In the genomic region with DNA sequence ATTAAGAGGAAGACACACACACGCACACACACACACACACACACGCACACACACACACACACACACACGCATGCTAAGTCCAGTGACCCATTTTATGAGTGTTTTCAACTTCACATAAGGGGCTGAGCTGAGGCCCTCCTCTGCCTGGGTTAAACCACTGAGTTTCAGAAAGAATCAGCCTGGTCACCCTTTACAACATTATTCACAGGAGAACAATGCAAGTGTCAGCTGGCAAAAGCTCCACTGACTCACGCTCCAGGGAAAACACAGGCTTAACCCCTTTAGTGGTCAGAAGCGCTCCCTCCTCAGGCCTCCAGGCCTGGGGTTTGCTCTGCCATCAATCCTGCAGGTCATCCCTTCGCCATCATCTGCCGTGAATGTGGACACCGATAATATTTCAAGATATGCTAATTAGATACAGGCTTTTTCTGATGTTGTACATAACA, we compare ENCODE assay signal across 9 cellular contexts. TPM values are rescaled to one million over a fixed set of nuclear protein-coding genes. Genes with fewer than 3 reads are reported as not detected.
DNase-seq lines count a peak whose midpoint lies in the region; ATAC-seq and TF ChIP-seq lines count a peak whose summit lies in the region.
"Had no signal": no experiment of that assay in that cellular context is flagged by ENCODE, and none has a peak within 500 bp of the region (broad histone marks: within the 10 kb centered on the region; RNA-seq: fewer than 3 reads in every experiment).

No MANE protein-coding gene starts in this region.

- no peak overlapping the region for H3K4me3 Mint-ChIP-seq in WTC11

- intact Hi-C loops in testis (cut with DNase I; ENCODE audit: low total_unique reads): no loop called here

- no peaks in the 10 kb centered on the region for H3K9me3 Mint-ChIP-seq in WTC11

- ATAC-seq in lung (ENCODE audit: insufficient read depth, low FRiP score): peak; percentile 66
- ATAC-seq in WTC11: no peak
- ATAC-seq in GM19397 (IDR thresholded peaks at IDR 0.05; ENCODE audit: unreplicated experiment): no peak

- H3K36me3 ChIP-seq in lung (ENCODE audit: control insufficient read depth in 2 of 2, insufficient read depth in 2 of 2, low read length in 2 of 2): peaks cover 8 to 47% of the 10 kb centered on the region in 2 donors
- H3K36me3 ChIP-seq in testis (ENCODE audit: low read depth, missing control alignments): no peaks in the 10 kb centered on the region

- H3K36me3 Mint-ChIP-seq in WTC11: no peaks in the 10 kb centered on the region; the same call in 1 of the 2 replicates

- no peak for TF ChIP-seq POLR2A in testis (IDR thresholded peaks at IDR 0.05)

- peak overlapping the region; percentile 24 for H3K4me3 ChIP-seq in coronary artery
- no peak overlapping the region for H3K4me3 ChIP-seq in lung
- H3K4me3 ChIP-seq in testis: no peak overlapping the region

- no peak overlapping the region for H3K27ac Mint-ChIP-seq in WTC11

- TF ChIP-seq CTCF in coronary artery (IDR thresholded peaks at IDR 0.05) (no peak), lung (IDR thresholded peaks at IDR 0.05; ENCODE audit: control extremely low read depth, extremely low read depth) (no peak), testis (IDR thresholded peaks at IDR 0.05) (no peak), WTC11 (IDR thresholded peaks at IDR 0.05) (no peak)

- DNase-seq in HT1080 (ENCODE audit: low read depth) (peak; percentile 92), coronary artery (ENCODE audit: low spot score) (peak; percentile 86), lung (ENCODE audit: low spot score) (peak; percentile 55), testis (peak; percentile 52), WTC11 (ENCODE audit: low spot score) (no peak), AML-193 (lab: John Stamatoyannopoulos, UW) (no peak)
- no peak for DNase-seq in activated CD4-positive, CD25-positive, alpha-beta regulatory T cell (lab: John Stamatoyannopoulos, UW)
- DNase-seq: activated effector memory CD4-positive, alpha-beta T cell treated with Interleukin-2 at 50 U/mL for 16 hours had no signal

- H3K27me3 ChIP-seq in lung (ENCODE audit: control insufficient read depth, insufficient read depth): no peaks in the 10 kb centered on the region
- no peaks in the 10 kb centered on the region for H3K27me3 ChIP-seq in testis

- POLR2A ChIA-PET in WTC11 (lab: Charles Lee): no interaction called here

- no peaks in the 10 kb centered on the region for H3K27me3 Mint-ChIP-seq in WTC11 (ENCODE audit: low read depth)

- peaks cover 27% of the 10 kb centered on the region for H3K4me1 Mint-ChIP-seq in WTC11

- H3K27ac ChIP-seq in coronary artery (peak overlapping the region; percentile 3 to 69), lung (ENCODE audit: low read depth in 1 of 2, low read length in 1 of 2) (peak overlapping the region in 1 of 2 donors; percentile 62), testis (no peak overlapping the region)

- WGBS in lung, 2 donors: 66 to 75% methylated on average over 8 of the region's 8 CpGs
- WGBS in testis, 2 donors: 52 to 54% methylated on average over 8 of the region's 8 CpGs

- CTCF ChIA-PET in WTC11 (lab: Charles Lee): interaction anchor here (0.8 to 1.7 kb wide), 3 partner anchors 9 to 73 kb away, joined by 3 to 5 read pairs (median 5); no protein-coding TSS in a partner anchor

- H3K4me1 ChIP-seq in lung (ENCODE audit: control insufficient read depth in 2 of 2, insufficient read depth in 2 of 2, low read length in 2 of 2) (peaks cover 0 to 3% of the 10 kb centered on the region in 2 donors), testis (peaks cover 7% of the 10 kb centered on the region)

- H3K9me3 ChIP-seq in lung (ENCODE audit: control insufficient read depth in 2 of 2, insufficient read depth in 1 of 2, low read length in 1 of 2) (peaks cover 0 to 3% of the 10 kb centered on the region in 2 donors), testis (no peaks in the 10 kb centered on the region)

TF ChIP-seq in WTC11, 78 proteins besides CTCF, POLR2A, EP300 and RAD21:
- TF ChIP-seq, protein P1, sequence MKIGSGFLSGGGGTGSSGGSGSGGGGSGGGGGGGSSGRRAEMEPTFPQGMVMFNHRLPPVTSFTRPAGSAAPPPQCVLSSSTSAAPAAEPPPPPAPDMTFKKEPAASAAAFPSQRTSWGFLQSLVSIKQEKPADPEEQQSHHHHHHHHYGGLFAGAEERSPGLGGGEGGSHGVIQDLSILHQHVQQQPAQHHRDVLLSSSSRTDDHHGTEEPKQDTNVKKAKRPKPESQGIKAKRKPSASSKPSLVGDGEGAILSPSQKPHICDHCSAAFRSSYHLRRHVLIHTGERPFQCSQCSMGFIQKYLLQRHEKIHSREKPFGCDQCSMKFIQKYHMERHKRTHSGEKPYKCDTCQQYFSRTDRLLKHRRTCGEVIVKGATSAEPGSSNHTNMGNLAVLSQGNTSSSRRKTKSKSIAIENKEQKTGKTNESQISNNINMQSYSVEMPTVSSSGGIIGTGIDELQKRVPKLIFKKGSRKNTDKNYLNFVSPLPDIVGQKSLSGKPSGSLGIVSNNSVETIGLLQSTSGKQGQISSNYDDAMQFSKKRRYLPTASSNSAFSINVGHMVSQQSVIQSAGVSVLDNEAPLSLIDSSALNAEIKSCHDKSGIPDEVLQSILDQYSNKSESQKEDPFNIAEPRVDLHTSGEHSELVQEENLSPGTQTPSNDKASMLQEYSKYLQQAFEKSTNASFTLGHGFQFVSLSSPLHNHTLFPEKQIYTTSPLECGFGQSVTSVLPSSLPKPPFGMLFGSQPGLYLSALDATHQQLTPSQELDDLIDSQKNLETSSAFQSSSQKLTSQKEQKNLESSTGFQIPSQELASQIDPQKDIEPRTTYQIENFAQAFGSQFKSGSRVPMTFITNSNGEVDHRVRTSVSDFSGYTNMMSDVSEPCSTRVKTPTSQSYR (CRISPR knock-in tag; IDR thresholded peaks at IDR 0.05): no peak
- TF ChIP-seq PRRX2 (CRISPR knock-in tag; IDR thresholded peaks at IDR 0.05) (no peak), SMAD3 (CRISPR knock-in tag; IDR thresholded peaks at IDR 0.05; ENCODE audit: borderline replicate concordance) (no peak), SMAD4 (CRISPR knock-in tag; IDR thresholded peaks at IDR 0.05) (no peak), ZNF671 (CRISPR knock-in tag; IDR thresholded peaks at IDR 0.05) (no peak)
- TF ChIP-seq, protein P2, sequence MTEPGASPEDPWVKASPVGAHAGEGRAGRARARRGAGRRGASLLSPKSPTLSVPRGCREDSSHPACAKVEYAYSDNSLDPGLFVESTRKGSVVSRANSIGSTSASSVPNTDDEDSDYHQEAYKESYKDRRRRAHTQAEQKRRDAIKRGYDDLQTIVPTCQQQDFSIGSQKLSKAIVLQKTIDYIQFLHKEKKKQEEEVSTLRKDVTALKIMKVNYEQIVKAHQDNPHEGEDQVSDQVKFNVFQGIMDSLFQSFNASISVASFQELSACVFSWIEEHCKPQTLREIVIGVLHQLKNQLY (CRISPR knock-in tag; IDR thresholded peaks at IDR 0.05): no peak
- TF ChIP-seq, protein P3, sequence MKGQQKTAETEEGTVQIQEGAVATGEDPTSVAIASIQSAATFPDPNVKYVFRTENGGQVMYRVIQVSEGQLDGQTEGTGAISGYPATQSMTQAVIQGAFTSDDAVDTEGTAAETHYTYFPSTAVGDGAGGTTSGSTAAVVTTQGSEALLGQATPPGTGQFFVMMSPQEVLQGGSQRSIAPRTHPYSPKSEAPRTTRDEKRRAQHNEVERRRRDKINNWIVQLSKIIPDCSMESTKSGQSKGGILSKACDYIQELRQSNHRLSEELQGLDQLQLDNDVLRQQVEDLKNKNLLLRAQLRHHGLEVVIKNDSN (CRISPR knock-in tag; IDR thresholded peaks at IDR 0.05): no peak
- TF ChIP-seq, protein P4, sequence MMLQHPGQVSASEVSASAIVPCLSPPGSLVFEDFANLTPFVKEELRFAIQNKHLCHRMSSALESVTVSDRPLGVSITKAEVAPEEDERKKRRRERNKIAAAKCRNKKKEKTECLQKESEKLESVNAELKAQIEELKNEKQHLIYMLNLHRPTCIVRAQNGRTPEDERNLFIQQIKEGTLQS (CRISPR knock-in tag; conservative IDR thresholded peaks at IDR 0.05): no peak
- TF ChIP-seq, protein P5, sequence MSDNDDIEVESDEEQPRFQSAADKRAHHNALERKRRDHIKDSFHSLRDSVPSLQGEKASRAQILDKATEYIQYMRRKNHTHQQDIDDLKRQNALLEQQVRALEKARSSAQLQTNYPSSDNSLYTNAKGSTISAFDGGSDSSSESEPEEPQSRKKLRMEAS (CRISPR knock-in tag; IDR thresholded peaks at IDR 0.05): no peak

RNA-seq across cellular contexts. Expression of a gene that starts 46.9 kb away (rescaled TPM):
- total RNA-seq in HT1080 (2014; rRNA removed; shearing (Covaris generic)): 16.6 and 20.4 TPM in 2 replicates
- polyA plus RNA-seq in HT1080 (2015; cell fraction: cytosol; rRNA removed): 14.4 and 17.9 TPM in 2 replicates
- polyA plus RNA-seq in HT1080 (2015; cell fraction: nucleus; rRNA removed): 30.8 and 40.1 TPM in 2 replicates
- 10 to 100 TPM; 26.9 to 32.2 TPM for total RNA-seq in lung
- 10 to 100 TPM; 15.6 to 16.1 TPM for polyA plus RNA-seq in lung
- total RNA-seq in testis: 10 to 100 TPM; 29.8 to 35.9 TPM
- 8.6 TPM for polyA plus RNA-seq in testis (ENCODE audit: insufficient read depth, low read depth, low replicate concordance)
- 10.6 to 10.7 TPM (median 10.6 TPM) in 3 replicates for total RNA-seq in WTC11 (2021)

RNA-seq across cellular contexts. Expression of a gene that starts 47.0 kb away (rescaled TPM):
- 13.0 and 13.1 TPM in 2 replicates for total RNA-seq in HT1080 (2014; rRNA removed; shearing (Covaris generic))
- polyA plus RNA-seq in HT1080 (2015; cell fraction: cytosol; rRNA removed): 8.1 and 8.3 TPM in 2 replicates
- 24.7 and 37.8 TPM in 2 replicates for polyA plus RNA-seq in HT1080 (2015; cell fraction: nucleus; rRNA removed)
- total RNA-seq in lung: 10 to 100 TPM; 22.6 to 24.8 TPM
- polyA plus RNA-seq in lung: 1 to 10 TPM; 7.3 to 7.4 TPM
- 10 to 100 TPM; 41.3 to 52.7 TPM for total RNA-seq in testis
- 20.9 TPM for polyA plus RNA-seq in testis (ENCODE audit: insufficient read depth, low read depth, low replicate concordance)
- total RNA-seq in WTC11 (2021): 25.6 to 29.6 TPM (median 28.4 TPM) in 3 replicates

Comparison
In these comparisons a context has a peak if more than half of its experiments do, and no peak if none do; other contexts are left out.
1. DNase-seq: peak in HT1080 (single experiment), coronary artery (single experiment), lung (single experiment) and testis (single experiment); none in WTC11 (single experiment), AML-193 (0 of 2) and activated CD4-positive, CD25-positive, alpha-beta regulatory T cell (0 of 4).
2. H3K27ac ChIP-seq: peak in coronary artery (2 of 2); none in testis (0 of 2).